In the genomic region with DNA sequence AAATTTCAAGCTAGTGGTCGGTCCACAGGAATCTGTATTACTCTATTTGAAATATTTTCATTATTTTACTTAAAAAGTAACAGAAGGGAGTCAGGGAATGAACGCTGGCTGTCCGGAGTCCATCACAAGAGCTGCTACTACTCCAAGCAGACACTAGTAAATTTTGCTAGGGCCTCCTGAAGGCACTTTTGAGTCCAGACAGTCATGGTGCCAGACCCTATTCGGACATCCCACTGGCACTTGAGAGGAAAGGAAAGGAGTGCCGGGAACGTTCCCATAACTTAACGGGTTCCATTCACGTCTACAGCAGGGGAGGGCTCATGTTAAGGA, we compare ENCODE assay signal across 8 cellular contexts. TPM values are rescaled to one million over a fixed set of nuclear protein-coding genes. Genes with fewer than 3 reads are reported as not detected.
DNase-seq lines count a peak whose midpoint lies in the region; ATAC-seq and TF ChIP-seq lines count a peak whose summit lies in the region.

No MANE protein-coding gene starts in this region.

- peaks cover 44% of the 10 kb centered on the region for H3K79me2 ChIP-seq in DND-41 (ENCODE audit: insufficient read depth, low read length)

- TF ChIP-seq CTCF in DND-41 (IDR thresholded peaks at IDR 0.05; ENCODE audit: borderline replicate concordance, extremely low read depth, low read length, poor library complexity, severe bottlenecking), result no peak
- no peak for TF ChIP-seq CTCF in lung (IDR thresholded peaks at IDR 0.05; ENCODE audit: control extremely low read depth, extremely low read depth)

- H4K20me1 ChIP-seq in DND-41 (ENCODE audit: insufficient read depth, low read length), result peaks cover 21% of the 10 kb centered on the region

- H3K9me3 ChIP-seq in DND-41 (ENCODE audit: insufficient read depth, low read length, severe bottlenecking) (no peaks in the 10 kb centered on the region), lung (ENCODE audit: control insufficient read depth in 2 of 2, insufficient read depth in 1 of 2, low read length in 1 of 2) (no peaks in the 10 kb centered on the region), aorta (ENCODE audit: control insufficient read depth, low read length) (no peaks in the 10 kb centered on the region)

- H3K27me3 ChIP-seq in DND-41 (ENCODE audit: insufficient read depth, low read length, poor library complexity) (no peaks in the 10 kb centered on the region), lung (ENCODE audit: control insufficient read depth, insufficient read depth) (no peaks in the 10 kb centered on the region), aorta (ENCODE audit: control insufficient read depth in 1 of 2, insufficient read depth in 2 of 2, low read length in 1 of 2) (no peaks in the 10 kb centered on the region)

- H3K4me3 ChIP-seq in DND-41 (ENCODE audit: low read depth in 1 of 2, low read length in 2 of 2) (peak overlapping the region; percentile 41 to 75; a peak in 3 of 4 replicates), lung (peak overlapping the region; percentile 47), aorta (ENCODE audit: low read length in 2 of 2) (peak overlapping the region; percentile 68 to 88)

- DNase-seq in DND-41 (no peak), lung (ENCODE audit: low spot score) (no peak), aorta (no peak), T-helper 9 cell (no peak)
- DNase-seq in stimulated activated CD4-positive, alpha-beta T cell treated with anti-CD3 and anti-CD28 coated beads, Interleukin-12 subunit alpha, Interleukin-12 subunit beta, amount 100 ng/mL, for 4 hours, result no peak

- H2AFZ ChIP-seq in DND-41 (ENCODE audit: low read depth, low read length), result peak overlapping the region; percentile 94

- H3K27ac ChIP-seq in DND-41 (ENCODE audit: low read length) (peak overlapping the region; percentile 92), angular gyrus (ENCODE audit: low read depth, low read length) (peak overlapping the region; percentile 94), lung (ENCODE audit: low read depth in 1 of 2, low read length in 1 of 2) (peak overlapping the region; percentile 88 to 93), aorta (ENCODE audit: low read depth in 1 of 2, low read length in 2 of 2) (peak overlapping the region; percentile 62 to 97)

- no peak for ATAC-seq in DND-41 (ENCODE audit: insufficient read depth, low read depth)
- ATAC-seq in HG02885 (IDR thresholded peaks at IDR 0.05; ENCODE audit: poor library complexity, unreplicated experiment), result peak; percentile 3
- no peak for ATAC-seq in lung (ENCODE audit: insufficient read depth, low FRiP score)
- ATAC-seq in aorta (ENCODE audit: low FRiP score), result no peak
- ATAC-seq in HG03565 (IDR thresholded peaks at IDR 0.05; ENCODE audit: unreplicated experiment), result no peak

- H3K4me1 ChIP-seq in DND-41 (ENCODE audit: insufficient read depth, low read length), result peaks cover 68% of the 10 kb centered on the region
- H3K4me1 ChIP-seq in lung (ENCODE audit: control insufficient read depth in 2 of 2, insufficient read depth in 2 of 2, low read length in 2 of 2), result peaks cover 5 to 12% of the 10 kb centered on the region in 2 donors
- H3K4me1 ChIP-seq in aorta (ENCODE audit: control insufficient read depth in 1 of 2, insufficient read depth in 2 of 2, low read length in 2 of 2), result no peaks in the 10 kb centered on the region

- peak overlapping the region; percentile 90 for H3K9ac ChIP-seq in DND-41 (ENCODE audit: low read depth, low read length)

- peak overlapping the region; percentile 75 for H3K4me2 ChIP-seq in DND-41 (ENCODE audit: insufficient read depth, low read length)

- H3K36me3 ChIP-seq in DND-41 (ENCODE audit: insufficient read depth, low read length) (peaks cover 28% of the 10 kb centered on the region), lung (ENCODE audit: control insufficient read depth in 2 of 2, insufficient read depth in 2 of 2, low read length in 2 of 2) (peaks cover 0 to 2% of the 10 kb centered on the region in 2 donors), aorta (ENCODE audit: control insufficient read depth in 1 of 2, insufficient read depth in 2 of 2, low read length in 1 of 2) (no peaks in the 10 kb centered on the region)

- WGBS in lung, 2 donors, result 16 to 17% methylated on average over 8 of the region's 8 CpGs
- 9 to 15% methylated on average over 8 of the region's 8 CpGs for WGBS in aorta, 2 donors

- intact Hi-C loops in aorta (cut with DNase I), result loop anchor here (5.0 to 10.0 kb wide), 2 partner anchors 87 to 244 kb away; a partner anchor contains a TSS

RNA-seq across cellular contexts. Expression of a gene that starts 0.6 kb away (rescaled TPM):
- total RNA-seq in lung (10 to 100 TPM; 13.4 to 31.1 TPM), aorta (10 to 100 TPM; 16.1 to 16.9 TPM)
- polyA plus RNA-seq in lung (1 to 10 TPM; 6.8 to 8.1 TPM), aorta (10 to 100 TPM; 10.8 to 13.3 TPM)
